In the genomic region with DNA sequence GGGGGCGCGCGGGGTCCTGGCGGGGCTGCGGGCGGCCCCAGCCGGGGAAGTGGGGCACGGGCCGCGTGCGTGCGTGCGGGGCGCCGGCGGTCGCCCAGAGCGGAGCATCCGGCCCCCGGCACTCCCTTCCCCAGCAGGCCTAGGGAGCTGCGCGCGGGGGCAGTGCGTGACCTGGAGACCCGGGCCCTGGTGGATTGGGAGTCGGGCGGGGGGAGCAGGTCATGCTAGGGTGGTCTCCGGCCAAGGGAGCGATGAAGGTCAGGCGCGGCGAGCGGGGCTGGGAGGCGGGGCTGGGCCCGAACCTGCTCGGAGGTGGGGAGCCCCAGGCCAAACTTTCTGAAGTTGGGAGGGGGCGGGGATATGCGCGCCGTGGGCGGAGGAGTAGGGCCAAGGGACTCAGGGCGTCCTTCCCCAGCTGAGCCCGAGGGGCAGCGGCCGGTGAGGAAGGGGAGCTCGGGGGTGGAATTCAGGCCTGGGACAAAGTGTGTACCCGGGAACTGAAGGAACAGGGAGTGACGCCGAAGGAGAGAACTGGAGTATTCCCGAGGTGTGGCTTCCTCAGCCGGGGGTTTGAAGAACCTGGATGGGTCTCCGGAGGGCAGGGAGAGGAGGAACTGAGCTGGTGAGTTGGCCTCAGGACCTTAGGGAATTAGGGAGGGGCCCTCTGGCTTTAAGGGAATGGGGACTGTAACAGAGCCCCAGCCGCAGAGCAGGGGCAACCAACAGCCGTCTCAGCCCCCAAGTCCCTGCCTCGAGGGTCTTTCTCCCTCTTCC, we compare ENCODE assay signal across 7 cellular contexts. TPM values are rescaled to one million over a fixed set of nuclear protein-coding genes. Genes with fewer than 3 reads are reported as not detected.
DNase-seq lines count a peak whose midpoint lies in the region; ATAC-seq and TF ChIP-seq lines count a peak whose summit lies in the region.

No MANE protein-coding gene starts in this region.

- no peaks in the 10 kb centered on the region for H3K27me3 ChIP-seq in HAP-1 (ENCODE audit: low read depth)

- ATAC-seq in GM18502 (IDR thresholded peaks at IDR 0.05; ENCODE audit: poor library complexity, unreplicated experiment) (peak; percentile 56), left cardiac atrium (peak; percentile 42 to 64)

- no peaks in the 10 kb centered on the region for H3K36me3 ChIP-seq in HAP-1 (replicated peaks)

- DNase-seq in HAP-1 (ENCODE audit: low spot score in 2 of 2) (peak; percentile 28 to 72), NB4 (ENCODE audit: low read depth) (peak; percentile 65), left cardiac atrium (peak; percentile 48), retina (peak; percentile 67), globus pallidus (ENCODE audit: low spot score) (no peak)
- peak; percentile 30 for DNase-seq in activated gamma-delta T cell treated with anti-CD3 and anti-CD28 coated beads, Interleukin-2, amount 50 U/mL, for 16 hours (ENCODE audit: low read depth)

- no peak for TF ChIP-seq CTCF in NB4 (IDR thresholded peaks at IDR 0.05; ENCODE audit: low read depth, low read length)

- TF ChIP-seq POLR2A in NB4 (IDR thresholded peaks at IDR 0.05; ENCODE audit: extremely low read depth, insufficient read length) = no peak

- peaks cover 11% of the 10 kb centered on the region for H3K4me1 ChIP-seq in HAP-1

- intact Hi-C loops in left cardiac atrium (cut with DNase I) = no loop called here

- peak overlapping the region; percentile 80 for H3K4me3 ChIP-seq in HAP-1
- peak overlapping the region; percentile 78 for H3K4me3 ChIP-seq in NB4 (ENCODE audit: low read depth, low read length)

- in situ Hi-C loops in HAP-1 (cut with MboI; ENCODE audit: low sequenced_read_pairs) = no loop called here

- H3K9me3 ChIP-seq in HAP-1 = 0 out of 2 replicates have a peak, but pooled peaks cover 6% of the 10 kb centered on the region

RNA-seq across cellular contexts. Expression of gene XYLT2, which starts 0.6 kb away (rescaled TPM):
- 10 to 100 TPM; 13.6 to 17.3 TPM for total RNA-seq in left cardiac atrium

RNA-seq across cellular contexts. Expression of gene MRPL27, which starts 26.5 kb away (rescaled TPM):
- 10 to 100 TPM; 68.6 to 78.5 TPM for total RNA-seq in left cardiac atrium

RNA-seq across cellular contexts. Expression of gene EME1, which starts 26.5 kb away (rescaled TPM):
- 1 to 10 TPM in 1 of 2 donors, under 1 TPM in 1; 0.24 to 1.3 TPM for total RNA-seq in left cardiac atrium

RNA-seq across cellular contexts. Expression of gene LRRC59, which starts 50.8 kb away (rescaled TPM):
- 10 to 100 TPM; 35.3 to 70.5 TPM for total RNA-seq in left cardiac atrium
